Comparison of ENCODE assay signal across 8 cellular contexts in the genomic region with DNA sequence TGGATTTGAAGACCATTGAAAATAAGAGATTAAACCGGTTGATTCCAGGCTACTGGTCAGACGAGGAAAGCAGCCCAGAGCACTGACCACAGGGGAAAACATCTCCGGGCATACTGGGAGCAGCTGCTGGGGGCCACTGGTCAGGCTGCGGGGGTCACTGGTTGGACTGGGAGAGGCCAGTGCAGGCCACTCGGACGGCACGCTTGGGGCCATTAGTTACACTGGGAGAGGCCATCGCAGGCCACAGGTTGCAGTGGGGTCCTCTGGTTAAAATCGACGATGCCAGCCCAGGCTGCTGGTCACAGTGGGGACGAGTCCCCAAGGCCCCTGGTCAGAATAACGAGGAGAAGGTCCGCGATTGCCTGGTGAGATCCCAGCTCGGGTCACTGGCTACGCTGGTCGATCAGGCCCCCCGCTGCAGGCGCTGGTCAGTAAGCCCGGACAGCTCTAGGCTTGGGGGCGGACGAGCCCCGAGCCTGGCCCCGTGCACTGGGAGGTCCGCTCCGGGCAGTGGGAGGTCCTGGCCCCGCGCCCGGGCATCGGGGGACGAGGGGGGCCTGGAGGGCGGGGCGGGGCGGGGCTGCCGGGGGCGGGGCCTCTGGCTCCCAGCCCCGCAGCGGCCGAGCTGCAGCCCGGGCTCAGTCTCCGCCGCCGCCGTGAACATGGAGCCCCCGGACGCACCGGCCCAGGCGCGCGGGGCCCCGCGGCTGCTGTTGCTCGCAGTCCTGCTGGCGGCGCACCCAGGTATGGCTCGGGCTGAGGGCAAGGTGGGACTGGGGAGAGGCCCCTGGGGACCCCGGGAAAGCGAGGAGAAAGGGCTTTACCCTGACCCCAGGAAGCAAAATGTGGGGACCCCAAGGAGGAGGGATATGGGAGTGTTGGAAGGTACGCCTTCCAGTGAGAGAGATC. TPM values are rescaled to one million over a fixed set of nuclear protein-coding genes. Genes with fewer than 3 reads are reported as not detected.
A peak's percentile ranks its signal among the peaks of the same experiment; 100 is the strongest.
DNase-seq lines count a peak whose midpoint lies in the region; FAIRE-seq and TF ChIP-seq lines count a peak whose summit lies in the region.

A gene with protein sequence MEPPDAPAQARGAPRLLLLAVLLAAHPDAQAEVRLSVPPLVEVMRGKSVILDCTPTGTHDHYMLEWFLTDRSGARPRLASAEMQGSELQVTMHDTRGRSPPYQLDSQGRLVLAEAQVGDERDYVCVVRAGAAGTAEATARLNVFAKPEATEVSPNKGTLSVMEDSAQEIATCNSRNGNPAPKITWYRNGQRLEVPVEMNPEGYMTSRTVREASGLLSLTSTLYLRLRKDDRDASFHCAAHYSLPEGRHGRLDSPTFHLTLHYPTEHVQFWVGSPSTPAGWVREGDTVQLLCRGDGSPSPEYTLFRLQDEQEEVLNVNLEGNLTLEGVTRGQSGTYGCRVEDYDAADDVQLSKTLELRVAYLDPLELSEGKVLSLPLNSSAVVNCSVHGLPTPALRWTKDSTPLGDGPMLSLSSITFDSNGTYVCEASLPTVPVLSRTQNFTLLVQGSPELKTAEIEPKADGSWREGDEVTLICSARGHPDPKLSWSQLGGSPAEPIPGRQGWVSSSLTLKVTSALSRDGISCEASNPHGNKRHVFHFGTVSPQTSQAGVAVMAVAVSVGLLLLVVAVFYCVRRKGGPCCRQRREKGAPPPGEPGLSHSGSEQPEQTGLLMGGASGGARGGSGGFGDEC (plus strand): TSS at position 641 of the 909 bp plus-strand sequence. CDS start 22 bp downstream, at position 663.

- no peak for FAIRE-seq in HTR-8/SVneo (lab: Jason Lieb, UNC)

- peaks cover 1% of the 10 kb centered on the region for H3K9me3 Mint-ChIP-seq in glutamatergic neuron (ENCODE audit: unreplicated experiment)

- H3K4me3 ChIP-seq in AG09309 (ENCODE audit: control insufficient read depth, low read depth, low read length), result peak within 1 kb of the TSS; percentile 42
- H3K4me3 ChIP-seq in neuron (ENCODE audit: low read length), result peak within 1 kb of the TSS; percentile 56

- no peaks in the 10 kb centered on the region for H3K9me3 ChIP-seq in neuron (ENCODE audit: low read length)

- peak within 1 kb of the TSS; percentile 18 for H2AFZ ChIP-seq in neuron (ENCODE audit: low read depth, low read length)

- H3K27me3 ChIP-seq in neuron (ENCODE audit: insufficient read depth, low read length), result no peaks in the 10 kb centered on the region

- H3K4me3 Mint-ChIP-seq in glutamatergic neuron (ENCODE audit: unreplicated experiment), result peak within 1 kb of the TSS; percentile 64

- no peak within 1 kb of the TSS for H3K27ac Mint-ChIP-seq in glutamatergic neuron (ENCODE audit: unreplicated experiment)

- peaks cover 6% of the 10 kb centered on the region for H3K4me1 Mint-ChIP-seq in glutamatergic neuron (ENCODE audit: low read depth, unreplicated experiment)

- H3K36me3 ChIP-seq in neuron (ENCODE audit: insufficient read depth, low read length), result no peaks in the 10 kb centered on the region

- DNase-seq in AG09309 (ENCODE audit: low read depth) (no peak), HTR-8/SVneo (ENCODE audit: insufficient read length, low spot score) (peak; percentile 91), glutamatergic neuron (peak; percentile 54), T-helper 9 cell (no peak), NCI-H187 treated with DMSO at 0.1 percent for 48 hours (lab: John Stamatoyannopoulos, UW) (no peak)
- no peak for DNase-seq in activated CD4-positive, alpha-beta T cell treated with anti-CD3 and anti-CD28 coated beads for 4 hours

- no peak within 1 kb of the TSS for H3K27ac ChIP-seq in adipose tissue (ENCODE audit: low read depth, low read length)

- 2% methylated on average over 51 to 59 of the region's 59 CpGs for WGBS in adipose tissue, 3 donors

- TF ChIP-seq CTCF in AG09309 (IDR thresholded peaks at IDR 0.05; ENCODE audit: control insufficient read depth, insufficient read depth, low read depth, low read length, missing control alignments), result no peak
- no peak for TF ChIP-seq CTCF in glutamatergic neuron (IDR thresholded peaks at IDR 0.05; ENCODE audit: partially characterized antibody, unreplicated experiment)

- peaks cover 7% of the 10 kb centered on the region for H3K27me3 Mint-ChIP-seq in glutamatergic neuron (ENCODE audit: unreplicated experiment)

- H3K4me1 ChIP-seq in neuron (ENCODE audit: insufficient read depth, low read length), result peaks cover 34% of the 10 kb centered on the region

- peaks cover 3% of the 10 kb centered on the region for H3K36me3 Mint-ChIP-seq in glutamatergic neuron (ENCODE audit: unreplicated experiment)

RNA-seq across cellular contexts. Expression of the gene that starts here (rescaled TPM):
- 10 to 100 TPM; 23.8 to 66.5 (median 62.1) TPM for polyA plus RNA-seq in adipose tissue
- 47.1 TPM for total RNA-seq in glutamatergic neuron (ENCODE audit: unreplicated experiment)

Comparison
In these comparisons a context has a peak if more than half of its experiments do, and no peak if none do; other contexts are left out.
1. DNase-seq: peak in HTR-8/SVneo (single experiment) and glutamatergic neuron (single experiment); none in AG09309 (single experiment), T-helper 9 cell (single experiment), activated CD4-positive, alpha-beta T cell treated with anti-CD3 and anti-CD28 coated beads for 4 hours (0 of 2) and NCI-H187 treated with DMSO at 0.1 percent for 48 hours (single experiment).